ENCODE assay signal across 8 cellular contexts in genomic region chr9:19184144-19184917, GRCh38. TPM values are rescaled to one million over a fixed set of nuclear protein-coding genes. Genes with fewer than 3 reads are reported as not detected.
DNase-seq lines count a peak whose midpoint lies in the region; ATAC-seq lines count a peak whose summit lies in the region.

No MANE protein-coding gene starts in this region.

- ATAC-seq in GM21515 (IDR thresholded peaks at IDR 0.05; ENCODE audit: unreplicated experiment) = peak; percentile 96
- peak; percentile 100 for ATAC-seq in central memory CD8-positive, alpha-beta T cell (replicated peaks; ENCODE audit: extremely low read depth, poor library complexity, severe bottlenecking)

- H3K27ac Mint-ChIP-seq in CD8-positive, alpha-beta memory T cell = peak overlapping the region; percentile 92 to 100 (median 96)
- H3K27ac Mint-ChIP-seq in central memory CD8-positive, alpha-beta T cell (ENCODE audit: low read depth) = peak overlapping the region; percentile 94

- H3K4me3 ChIP-seq in CD8-positive, alpha-beta memory T cell (ENCODE audit: low read length) = no peak overlapping the region
- H3K4me3 ChIP-seq in HUES48 (ENCODE audit: low read depth, low read length) = no peak overlapping the region

- H3K27me3 Mint-ChIP-seq in CD8-positive, alpha-beta memory T cell = no peaks in the 10 kb centered on the region
- no peaks in the 10 kb centered on the region for H3K27me3 Mint-ChIP-seq in central memory CD8-positive, alpha-beta T cell

- peak overlapping the region; percentile 51; the same call in 1 of the 2 replicates for H3K9ac ChIP-seq in HUES48 (ENCODE audit: low read depth, low read length)

- no peaks in the 10 kb centered on the region for H3K36me3 Mint-ChIP-seq in CD8-positive, alpha-beta memory T cell
- H3K36me3 Mint-ChIP-seq in central memory CD8-positive, alpha-beta T cell (ENCODE audit: insufficient read depth) = peaks cover 6% of the 10 kb centered on the region

- no peaks in the 10 kb centered on the region for H3K9me3 Mint-ChIP-seq in CD8-positive, alpha-beta memory T cell
- H3K9me3 Mint-ChIP-seq in central memory CD8-positive, alpha-beta T cell = no peaks in the 10 kb centered on the region

- H3K9me3 ChIP-seq in CD8-positive, alpha-beta memory T cell (ENCODE audit: low read length) = no peaks in the 10 kb centered on the region
- H3K9me3 ChIP-seq in HUES48 (ENCODE audit: control insufficient read depth, insufficient read depth, low read length) = no peaks in the 10 kb centered on the region

- peak overlapping the region; percentile 4 to 90 (median 73) for H3K4me3 Mint-ChIP-seq in CD8-positive, alpha-beta memory T cell
- H3K4me3 Mint-ChIP-seq in central memory CD8-positive, alpha-beta T cell = peak overlapping the region; percentile 63

- H3K27ac ChIP-seq in CD8-positive, alpha-beta memory T cell (ENCODE audit: low read depth, low read length) = peak overlapping the region; percentile 60
- peak overlapping the region; percentile 81 for H3K27ac ChIP-seq in HUES48 (ENCODE audit: low read depth, low read length)

- peak; percentile 68 to 91 (median 79) for DNase-seq in CD8-positive, alpha-beta memory T cell
- peak; percentile 42 for DNase-seq in activated CD4-positive, CD25-positive, alpha-beta regulatory T cell treated with anti-CD3 and anti-CD28 coated beads, Interleukin-2, amount 50 U/mL, for 16 hours (ENCODE audit: low read depth, low spot score)
- DNase-seq in central memory CD8-positive, alpha-beta T cell (ENCODE audit: low spot score in 2 of 2) = peak; percentile 47 to 72
- DNase-seq in left kidney (ENCODE audit: low read depth, low spot score) = peak; percentile 49
- peak; percentile 69 for DNase-seq in stimulated activated CD4-positive, alpha-beta T cell treated with anti-CD3 and anti-CD28 coated beads, Interleukin-2, amount 100 ng/mL, for 4 hours (ENCODE audit: low read depth)
- DNase-seq in NCI-H2196 treated with DMSO at 0.1 percent for 48 hours (lab: John Stamatoyannopoulos, UW; ENCODE audit: unreplicated experiment) = no peak

- no peaks in the 10 kb centered on the region for H3K36me3 ChIP-seq in CD8-positive, alpha-beta memory T cell (ENCODE audit: insufficient read depth, low read length)
- no peaks in the 10 kb centered on the region for H3K36me3 ChIP-seq in HUES48 (ENCODE audit: control insufficient read depth, insufficient read depth, low read length)

- H3K27me3 ChIP-seq in CD8-positive, alpha-beta memory T cell (ENCODE audit: insufficient read depth, low read length, poor library complexity, severe bottlenecking) = no peaks in the 10 kb centered on the region
- no peaks in the 10 kb centered on the region for H3K27me3 ChIP-seq in HUES48 (ENCODE audit: control insufficient read depth, insufficient read depth, low read length)

- CTCF ChIA-PET in CD8-positive, alpha-beta memory T cell (lab: Charles Lee) = interaction anchor here (0.7 to 4.2 kb wide), 9 partner anchors 10 to 280 kb away, joined by 3 to 22 read pairs (median 5); partner anchors contain the start of gene RRAGA

- peaks cover 30 to 38% (median 31%) of the 10 kb centered on the region in 3 donors for H3K4me1 Mint-ChIP-seq in CD8-positive, alpha-beta memory T cell
- peaks cover 21% of the 10 kb centered on the region for H3K4me1 Mint-ChIP-seq in central memory CD8-positive, alpha-beta T cell

- POLR2A ChIA-PET in CD8-positive, alpha-beta memory T cell (lab: Charles Lee) = interaction anchor here (0.9 to 2.4 kb wide), 5 partner anchors 46 to 195 kb away, joined by 3 to 12 read pairs (median 6); partner anchors contain the start of genes DENND4C, RPS6 and RRAGA

- peaks cover 25% of the 10 kb centered on the region for H3K4me1 ChIP-seq in CD8-positive, alpha-beta memory T cell (ENCODE audit: insufficient read depth, low read length)
- peaks cover 14% of the 10 kb centered on the region for H3K4me1 ChIP-seq in HUES48 (ENCODE audit: control insufficient read depth, insufficient read depth, low read length)

RNA-seq across cellular contexts. Expression of gene DENND4C, which starts 46.2 kb away (rescaled TPM):
- 10 to 100 TPM; 19.8 to 20.0 TPM for total RNA-seq in CD8-positive, alpha-beta memory T cell
- polyA plus RNA-seq in CD8-positive, alpha-beta memory T cell = 46.6 TPM

RNA-seq across cellular contexts. Expression of gene PLIN2, which starts 57.0 kb away (rescaled TPM):
- 10 to 100 TPM; 37.8 to 38.8 TPM for total RNA-seq in CD8-positive, alpha-beta memory T cell
- polyA plus RNA-seq in CD8-positive, alpha-beta memory T cell = 73.9 TPM
